In the genomic region with DNA sequence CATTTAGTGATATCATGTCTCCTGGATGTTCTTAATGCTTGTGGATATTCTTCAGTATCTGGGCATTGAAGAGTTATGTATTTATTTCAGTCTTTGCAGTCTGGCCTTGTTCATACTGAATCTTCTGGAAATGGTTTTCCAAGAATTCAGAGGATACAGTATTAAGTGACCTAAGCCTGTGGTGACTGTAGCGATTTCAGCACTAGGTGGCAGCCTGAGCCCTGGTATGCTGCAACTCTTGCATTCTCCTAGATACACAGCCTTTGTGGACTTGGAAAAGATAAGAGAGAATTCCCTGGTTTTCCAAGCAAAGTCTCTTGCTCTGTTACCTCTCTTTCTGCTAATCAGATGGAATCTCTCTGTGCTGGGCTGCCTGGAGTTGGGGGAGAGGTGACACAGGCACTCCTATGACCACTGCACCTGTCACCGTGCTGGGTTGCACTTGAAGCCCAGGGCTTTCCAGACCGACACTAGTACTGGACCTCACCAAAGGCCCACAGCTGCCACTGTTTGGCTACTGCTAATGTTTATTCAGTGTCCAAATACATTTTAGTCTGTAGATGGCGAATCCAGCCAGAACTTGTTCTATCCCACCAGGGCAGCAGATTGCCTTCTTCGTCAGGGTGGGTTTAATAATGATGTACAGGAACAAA, we compare ENCODE assay signal across 8 cellular contexts. TPM values are rescaled to one million over a fixed set of nuclear protein-coding genes. Genes with fewer than 3 reads are reported as not detected.
DNase-seq lines count a peak whose midpoint lies in the region; ATAC-seq and TF ChIP-seq lines count a peak whose summit lies in the region.

No MANE protein-coding gene starts in this region.

- H3K4me1 Mint-ChIP-seq in activated naive CD8-positive, alpha-beta T cell treated with anti-CD3 and anti-CD28 coated beads for 36 hours: no peaks in the 10 kb centered on the region

- H3K36me3 Mint-ChIP-seq in activated naive CD8-positive, alpha-beta T cell treated with anti-CD3 and anti-CD28 coated beads for 36 hours: peaks cover 31% of the 10 kb centered on the region

- BruUV-seq in IMR-90 (replicated peaks; lab: Mats Ljungman, UMichigan): no TSS peak

- CTCF ChIA-PET in IMR-90 (lab: Yijun Ruan, JAX): interaction anchor here (0.7 to 1.0 kb wide), 2 partner anchors 11 to 12 kb away, joined by 3 to 5 read pairs; no protein-coding TSS in a partner anchor

- H3K4me3 ChIP-seq in IMR-90 (ENCODE audit: insufficient read depth, low read depth, low read length): no peak overlapping the region

- TF ChIP-seq CTCF in C4-2B (conservative IDR thresholded peaks at IDR 0.05) (peak; percentile 57), IMR-90 (conservative IDR thresholded peaks at IDR 0.05; ENCODE audit: low read depth, low read length) (peak; percentile 43)

- DNase-seq in IMR-90 (peak; percentile 40), UCSD-AML1 (lab: John Stamatoyannopoulos, UW; ENCODE audit: unreplicated experiment) (peak; percentile 24), kidney tubule cell (ENCODE audit: low spot score) (peak; percentile 39), MV-4-11 (lab: John Stamatoyannopoulos, UW) (no peak)
- no peak for DNase-seq in activated naive CD8-positive, alpha-beta T cell treated with anti-CD3 and anti-CD28 coated beads for 36 hours

- no peak overlapping the region for H2AK5ac ChIP-seq in IMR-90 (ENCODE audit: low read depth, low read length)

- no peaks in the 10 kb centered on the region for H3K9me1 ChIP-seq in IMR-90 (ENCODE audit: insufficient read depth, low read length)

- in situ Hi-C loops in IMR-90 (cut with MboI; ENCODE audit: low sequenced_read_pairs): no loop called here

- H4K91ac ChIP-seq in IMR-90 (ENCODE audit: insufficient read depth, low read depth, low read length): no peak overlapping the region

- H3K27ac ChIP-seq in C4-2B (no peak overlapping the region), IMR-90 (ENCODE audit: insufficient read depth, low read length) (no peak overlapping the region)

- intact Hi-C loops in IMR-90 (cut with micrococcal nuclease): loop anchor here (5.0 to 10.0 kb wide), 2 partner anchors 296 to 438 kb away; partner anchors contain the start of gene ZXDB

- POLR2A ChIA-PET in IMR-90 (lab: Charles Lee; ENCODE audit: unreplicated experiment): no interaction called here

- no peak overlapping the region for H2BK5ac ChIP-seq in IMR-90 (ENCODE audit: low read depth, low read length, poor library complexity, severe bottlenecking)

- no peak overlapping the region for H3K27ac Mint-ChIP-seq in activated naive CD8-positive, alpha-beta T cell treated with anti-CD3 and anti-CD28 coated beads for 36 hours

- H3K9me3 ChIP-seq in IMR-90 (ENCODE audit: control insufficient read depth, insufficient read depth, low read length): no peaks in the 10 kb centered on the region

- no peaks in the 10 kb centered on the region for H3K4me1 ChIP-seq in IMR-90 (ENCODE audit: control insufficient read depth, insufficient read depth, low read length)

- no peaks in the 10 kb centered on the region for H3K27me3 Mint-ChIP-seq in activated naive CD8-positive, alpha-beta T cell treated with anti-CD3 and anti-CD28 coated beads for 36 hours

- H4K8ac ChIP-seq in IMR-90 (ENCODE audit: low read depth in 2 of 2, low read length in 2 of 2): no peak overlapping the region

- no peak overlapping the region for H3K4me2 ChIP-seq in IMR-90 (ENCODE audit: low read depth, low read length)

- TF ChIP-seq POLR2A in IMR-90 (IDR thresholded peaks at IDR 0.05; ENCODE audit: low read depth, low read length): no peak

- no peak overlapping the region for H4K5ac ChIP-seq in IMR-90 (ENCODE audit: low read depth, low read length)

- no peak overlapping the region for H2AK9ac ChIP-seq in IMR-90 (replicated peaks; ENCODE audit: low read depth, low read length, poor library complexity)

- peak; percentile 85 for ATAC-seq in IMR-90 (ENCODE audit: low read depth)
- no peak for ATAC-seq in HG03571 (IDR thresholded peaks at IDR 0.05; ENCODE audit: unreplicated experiment)
- ATAC-seq in GM18870 (IDR thresholded peaks at IDR 0.05; ENCODE audit: unreplicated experiment): no peak

- no CpG with 5 or more reads among the region's 5 CpGs for WGBS in IMR-90 (ENCODE audit: extremely low coverage in 2 of 2, insufficient read length in 1 of 2), 2 experiments

- peaks cover 18% of the 10 kb centered on the region for H3K9me3 Mint-ChIP-seq in activated naive CD8-positive, alpha-beta T cell treated with anti-CD3 and anti-CD28 coated beads for 36 hours

- no peak overlapping the region for H2AFZ ChIP-seq in IMR-90 (replicated peaks; ENCODE audit: low read length, poor library complexity)

- no peak overlapping the region for H3K4ac ChIP-seq in IMR-90 (ENCODE audit: low read depth, low read length)

- no peak overlapping the region for H3K18ac ChIP-seq in IMR-90 (ENCODE audit: low read depth, low read length)

- H3K14ac ChIP-seq in IMR-90 (replicated peaks; ENCODE audit: low read depth, low read length): no peak overlapping the region

- H3K79me1 ChIP-seq in IMR-90 (ENCODE audit: low read depth in 1 of 2, low read length in 2 of 2): no peaks in the 10 kb centered on the region

- no peak overlapping the region for H2BK120ac ChIP-seq in IMR-90 (ENCODE audit: low read depth, low read length)

- H3K23ac ChIP-seq in IMR-90 (ENCODE audit: low read depth, low read length): no peak overlapping the region

- H4K20me1 ChIP-seq in IMR-90 (ENCODE audit: insufficient read depth, low read length): no peaks in the 10 kb centered on the region

- H3K56ac ChIP-seq in IMR-90 (ENCODE audit: extremely low read depth, insufficient read depth, low read length): no peak overlapping the region

- no peak overlapping the region for H2BK15ac ChIP-seq in IMR-90 (ENCODE audit: low read depth, low read length)

- TF ChIP-seq RAD21 in IMR-90 (IDR thresholded peaks at IDR 0.05; ENCODE audit: low read length): peak; percentile 40; the same call in 1 of the 2 replicates

- H3K36me3 ChIP-seq in IMR-90 (ENCODE audit: control insufficient read depth, insufficient read depth, low read length): no peaks in the 10 kb centered on the region

- no peak overlapping the region for H3K4me3 Mint-ChIP-seq in activated naive CD8-positive, alpha-beta T cell treated with anti-CD3 and anti-CD28 coated beads for 36 hours

- dilution Hi-C loops in IMR-90 (cut with HindIII; ENCODE audit: low sequenced_read_pairs, unreplicated experiment): no loop called here

- no peaks in the 10 kb centered on the region for H3K27me3 ChIP-seq in IMR-90 (ENCODE audit: control insufficient read depth, insufficient read depth, low read length)

- no peak overlapping the region for H2BK20ac ChIP-seq in IMR-90 (ENCODE audit: low read depth, low read length)

- no peak overlapping the region for H3K9ac ChIP-seq in IMR-90 (ENCODE audit: low read depth, low read length)

TF ChIP-seq in IMR-90, 13 proteins besides CTCF, POLR2A, EP300 and RAD21:
- 0 out of 2 replicates have a peak, but pooled peaks have one; percentile 7 for TF ChIP-seq SMC3 (IDR thresholded peaks at IDR 0.05; ENCODE audit: low read depth, low read length)
- TF ChIP-seq RCOR1 (IDR thresholded peaks at IDR 0.05; ENCODE audit: insufficient replicate concordance, low read length): no peak
TF ChIP-seq in IMR-90: peak in this region for 1.

RNA-seq across cellular contexts. Expression of gene SPIN2A, which starts 19.3 kb away (rescaled TPM):
- total RNA-seq in IMR-90 (2012; rRNA removed): 0.18 and 0.28 TPM in 2 replicates
- polyA plus RNA-seq in IMR-90 (2012; rRNA removed): 0.10 and 0.63 TPM in 2 replicates
- 0.05 and 0.33 TPM in 2 replicates for polyA plus RNA-seq in IMR-90 (2012; cell fraction: cytosol; rRNA removed)
- polyA plus RNA-seq in IMR-90 (2012; cell fraction: nucleus; rRNA removed; ENCODE audit: low replicate concordance): 1.1 and 2.0 TPM in 2 replicates
- total RNA-seq in activated naive CD8-positive, alpha-beta T cell treated with anti-CD3 and anti-CD28 coated beads for 36 hours: under 1 TPM; 0.30 to 0.41 TPM

RNA-seq across cellular contexts. Expression of gene SPIN2B, which starts 35.2 kb away (rescaled TPM):
- 3.0 and 7.2 TPM in 2 replicates for total RNA-seq in IMR-90 (2012; rRNA removed)
- polyA plus RNA-seq in IMR-90 (2012; rRNA removed): 8.6 and 9.3 TPM in 2 replicates
- 1.6 and 4.1 TPM in 2 replicates for polyA plus RNA-seq in IMR-90 (2012; cell fraction: cytosol; rRNA removed)
- polyA plus RNA-seq in IMR-90 (2012; cell fraction: nucleus; rRNA removed; ENCODE audit: low replicate concordance): 12.9 and 27.0 TPM in 2 replicates
- 1 to 10 TPM; 5.4 to 6.6 TPM for total RNA-seq in activated naive CD8-positive, alpha-beta T cell treated with anti-CD3 and anti-CD28 coated beads for 36 hours

Comparison
In these comparisons a context has a peak if more than half of its experiments do, and no peak if none do; other contexts are left out.
1. DNase-seq: peak in IMR-90 (single experiment), UCSD-AML1 (single experiment) and kidney tubule cell (single experiment); none in MV-4-11 (single experiment) and activated naive CD8-positive, alpha-beta T cell treated with anti-CD3 and anti-CD28 coated beads for 36 hours (single experiment).